In the genomic region with DNA sequence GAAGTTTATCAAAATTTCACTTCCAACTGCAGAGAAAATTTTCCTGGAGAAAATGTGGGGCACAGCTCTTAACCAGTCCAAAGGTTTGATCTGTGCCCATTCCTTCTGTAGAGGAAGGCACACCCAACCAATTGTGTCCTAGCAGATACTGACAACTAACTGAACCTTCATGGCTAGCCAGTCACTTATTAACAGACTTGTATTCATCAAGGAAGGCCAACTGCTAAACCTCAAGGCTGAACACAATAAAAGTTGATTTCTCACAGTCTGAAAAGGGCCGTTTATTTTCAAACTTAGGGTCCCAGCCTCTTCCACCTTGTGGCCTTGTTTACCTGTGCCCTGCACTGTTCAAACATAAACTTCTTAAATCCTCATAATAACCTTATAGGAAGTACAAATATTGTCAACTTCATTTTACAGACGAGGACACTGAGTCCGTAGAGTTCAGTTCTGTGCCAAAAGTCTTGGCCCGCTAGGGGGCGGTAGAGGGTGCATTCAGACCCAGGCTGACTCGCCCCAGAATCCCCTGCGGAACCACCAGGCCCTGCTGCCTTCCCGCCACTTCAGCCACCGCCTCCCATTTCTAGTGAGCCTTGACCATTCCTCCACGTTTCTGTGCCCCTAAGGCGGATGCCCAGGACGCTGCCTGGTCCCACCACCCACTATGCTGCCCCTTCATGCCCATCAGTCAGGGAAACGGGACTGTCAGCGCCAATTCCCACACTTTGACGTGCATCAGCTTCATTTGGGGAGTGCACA, we compare ENCODE assay signal across 11 cellular contexts. TPM values are rescaled to one million over a fixed set of nuclear protein-coding genes. Genes with fewer than 3 reads are reported as not detected.
A peak's percentile ranks its signal among the peaks of the same experiment; 100 is the strongest.
DNase-seq lines count a peak whose midpoint lies in the region; ATAC-seq and TF ChIP-seq lines count a peak whose summit lies in the region.
"Had no signal": no experiment of that assay in that cellular context is flagged by ENCODE, and none has a peak within 500 bp of the region (broad histone marks: within the 10 kb centered on the region; RNA-seq: fewer than 3 reads in every experiment).

No MANE protein-coding gene starts in this region.

- POLR2A ChIA-PET in OCI-LY7 (lab: Charles Lee), result interaction anchor here (0.9 kb wide), 1 partner anchor 42 kb away, joined by 3 read pairs; no protein-coding TSS in a partner anchor

- no peak for DNase-seq in cardiac muscle cell (ENCODE audit: low read depth in 1 of 2, low spot score in 1 of 2)
- DNase-seq in Right ventricle myocardium inferior (ENCODE audit: missing footprints), result no peak
- peak; percentile 30 for DNase-seq in OCI-LY7 (ENCODE audit: low spot score)
- DNase-seq in foreskin keratinocyte, result no peak
- DNase-seq in testis, result peak; percentile 85
- DNase-seq in HPDE6-E6E7 (ENCODE audit: extremely low spot score), result no peak
- DNase-seq: DMS79 treated with DMSO at 0.1 percent for 48 hours, hippocampal formation had no signal

- CTCF ChIA-PET in OCI-LY7 (lab: Charles Lee; ENCODE audit: unreplicated experiment), result interaction anchor here (0.6 kb wide), 1 partner anchor 329 kb away, joined by 3 read pairs; no protein-coding TSS in a partner anchor

- H3K4me2 ChIP-seq in OCI-LY7 (ENCODE audit: low read length), result no peak overlapping the region

- H3K9me3 ChIP-seq in cardiac muscle cell (ENCODE audit: low read depth) (no peaks in the 10 kb centered on the region), OCI-LY7 (ENCODE audit: low read length) (no peaks in the 10 kb centered on the region), testis (no peaks in the 10 kb centered on the region)

- intact Hi-C loops in Right ventricle myocardium inferior (cut with DNase I) (no loop called here), OCI-LY7 (cut with micrococcal nuclease; ENCODE audit: unreplicated experiment) (no loop called here), testis (cut with DNase I; ENCODE audit: low total_unique reads) (no loop called here)

- H3K27ac ChIP-seq in cardiac muscle cell, result no peak overlapping the region
- H3K27ac ChIP-seq in OCI-LY7 (ENCODE audit: low read depth, low read length, poor library complexity, severe bottlenecking), result no peak overlapping the region
- H3K27ac ChIP-seq in foreskin keratinocyte, result no peak overlapping the region
- no peak overlapping the region for H3K27ac ChIP-seq in testis

- ATAC-seq in Right ventricle myocardium inferior, result no peak
- ATAC-seq in foreskin keratinocyte, result no peak
- ATAC-seq in HG03196 (IDR thresholded peaks at IDR 0.05; ENCODE audit: unreplicated experiment), result no peak
- no peak for ATAC-seq in GM19467 (IDR thresholded peaks at IDR 0.05; ENCODE audit: unreplicated experiment)

- no peaks in the 10 kb centered on the region for H3K9me2 ChIP-seq in OCI-LY7 (ENCODE audit: insufficient read depth, low read length)

- H3K27me3 ChIP-seq in cardiac muscle cell (peaks cover 23% of the 10 kb centered on the region), foreskin keratinocyte (peaks cover 25% of the 10 kb centered on the region), testis (no peaks in the 10 kb centered on the region)

- no TSS peak for BruUV-seq in OCI-LY7 (replicated peaks; lab: Mats Ljungman, UMichigan)

- no peak overlapping the region for H3K4me3 ChIP-seq in cardiac muscle cell
- H3K4me3 ChIP-seq in OCI-LY7 (ENCODE audit: low read depth, low read length, poor library complexity, severe bottlenecking), result no peak overlapping the region
- peak overlapping the region in 1 of 2 donors; percentile 26 for H3K4me3 ChIP-seq in testis

- H3K4me1 ChIP-seq in cardiac muscle cell (ENCODE audit: low read depth) (no peaks in the 10 kb centered on the region), OCI-LY7 (ENCODE audit: insufficient read depth, low read length, poor library complexity, severe bottlenecking) (no peaks in the 10 kb centered on the region), foreskin keratinocyte (no peaks in the 10 kb centered on the region), testis (no peaks in the 10 kb centered on the region)

- 44 to 72% methylated on average over 12 to 15 of the region's 15 CpGs for WGBS in testis, 2 donors

- TF ChIP-seq CTCF in cardiac muscle cell (IDR thresholded peaks at IDR 0.05; ENCODE audit: low read depth, low read length), result peak; percentile 38
- TF ChIP-seq CTCF in OCI-LY7 (conservative IDR thresholded peaks at IDR 0.05; ENCODE audit: low read length), result peak; percentile 77
- peak; percentile 40 for TF ChIP-seq CTCF in foreskin keratinocyte (conservative IDR thresholded peaks at IDR 0.05)
- TF ChIP-seq CTCF in testis (IDR thresholded peaks at IDR 0.05), result peak in 1 of 3 experiments; percentile 44

- TF ChIP-seq POLR2A in testis (IDR thresholded peaks at IDR 0.05), result no peak

- no peak overlapping the region for H2AFZ ChIP-seq in OCI-LY7 (ENCODE audit: low read length)

- no peaks in the 10 kb centered on the region for H4K20me1 ChIP-seq in OCI-LY7 (ENCODE audit: insufficient read depth, low read length)

- H3K36me3 ChIP-seq in cardiac muscle cell, result no peaks in the 10 kb centered on the region
- no peaks in the 10 kb centered on the region for H3K36me3 ChIP-seq in OCI-LY7 (ENCODE audit: insufficient read depth, low read length)
- no peaks in the 10 kb centered on the region for H3K36me3 ChIP-seq in testis (ENCODE audit: low read depth, missing control alignments)

- no peaks in the 10 kb centered on the region for H3K79me2 ChIP-seq in OCI-LY7 (ENCODE audit: insufficient read depth, low read depth, low read length)

RNA-seq across cellular contexts. Expression of gene SYT13, which starts 19.3 kb away (rescaled TPM):
- 1.6 and 1.9 TPM in 2 replicates for total RNA-seq in cardiac muscle cell
- polyA plus RNA-seq in cardiac muscle cell, result 0.09 and 0.16 TPM in 2 replicates
- 7.0 TPM for total RNA-seq in Right ventricle myocardium inferior
- total RNA-seq in OCI-LY7 (2014; rRNA removed; shearing (Covaris generic)), result not detected in 2 replicates
- not detected in 2 replicates for total RNA-seq in OCI-LY7 (2022)
- total RNA-seq in foreskin keratinocyte, result not detected in 2 replicates
- not detected in 2 replicates for polyA plus RNA-seq in foreskin keratinocyte
- total RNA-seq in testis, result 1 to 10 TPM in 1 of 2 donors, under 1 TPM in 1; 0.68 to 1.4 TPM
- polyA plus RNA-seq in testis (ENCODE audit: insufficient read depth, low read depth, low replicate concordance), result 3.3 TPM
- polyA plus RNA-seq: IgD-negative memory B cell had no signal

Comparison
In these comparisons a context has a peak if more than half of its experiments do, and no peak if none do; other contexts are left out.
1. DNase-seq: peak in OCI-LY7 (single experiment) and testis (single experiment); none in cardiac muscle cell (0 of 2), Right ventricle myocardium inferior (single experiment), foreskin keratinocyte (0 of 2) and HPDE6-E6E7 (single experiment).